ENCODE assay signal across 8 cellular contexts in the genomic region with DNA sequence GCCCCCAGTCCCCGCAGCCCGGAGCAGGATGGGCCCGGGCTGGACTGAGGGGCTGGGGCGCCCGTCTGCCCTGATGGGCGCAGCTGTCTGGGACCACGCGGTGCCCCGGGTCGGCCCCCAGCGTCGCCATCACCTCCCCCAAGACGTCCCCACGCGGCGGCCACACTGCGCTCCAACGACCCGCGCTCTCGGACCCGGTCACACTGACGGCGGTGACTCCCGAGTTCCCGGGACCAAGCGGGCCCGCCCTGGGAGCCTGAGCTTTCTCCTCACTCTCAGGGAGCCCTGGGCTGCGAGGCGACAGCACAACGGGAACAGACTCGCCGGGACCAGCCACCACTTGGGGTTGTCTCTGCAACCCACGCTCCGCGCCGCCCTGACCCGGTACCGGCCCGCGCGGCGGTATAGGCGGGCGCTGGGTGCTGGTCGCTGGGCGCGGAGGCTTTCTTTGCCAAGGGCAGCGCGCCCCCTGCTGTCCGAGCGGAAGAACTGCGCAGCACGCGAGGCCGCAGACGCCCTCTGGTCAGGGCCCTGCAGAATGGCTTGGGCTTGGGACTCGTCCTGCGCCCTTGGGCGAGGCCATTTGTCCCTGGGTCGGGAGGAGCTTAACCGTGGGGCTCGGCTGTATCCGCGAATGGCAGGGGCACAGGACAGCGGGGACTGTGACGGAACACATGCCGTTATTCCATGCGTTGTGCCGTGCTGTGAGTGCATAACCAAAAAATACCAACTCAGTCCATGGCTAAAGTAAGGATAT. TPM values are rescaled to one million over a fixed set of nuclear protein-coding genes. Genes with fewer than 3 reads are reported as not detected.
A peak's percentile ranks its signal among the peaks of the same experiment; 100 is the strongest.
DNase-seq lines count a peak whose midpoint lies in the region; ATAC-seq and TF ChIP-seq lines count a peak whose summit lies in the region.

No MANE protein-coding gene starts in this region.

- no peaks in the 10 kb centered on the region for H3K36me3 Mint-ChIP-seq in activated naive CD8-positive, alpha-beta T cell treated with anti-CD3 and anti-CD28 coated beads, Interleukin-2, amount 50 U/mL, for 24 hours (ENCODE audit: low read depth)

- H2BK120ac ChIP-seq in trophoblast cell (ENCODE audit: insufficient read depth, low read length, poor library complexity): no peak overlapping the region

- H3K9me3 Mint-ChIP-seq in activated naive CD8-positive, alpha-beta T cell treated with anti-CD3 and anti-CD28 coated beads, Interleukin-2, amount 50 U/mL, for 24 hours: no peaks in the 10 kb centered on the region

- no peak overlapping the region for H4K8ac ChIP-seq in trophoblast cell (ENCODE audit: low read depth, low read length)

- H3K4me3 ChIP-seq in GM23248 (peak overlapping the region; percentile 78), Loucy (ENCODE audit: low read length, poor library complexity, severe bottlenecking) (peak overlapping the region; percentile 60), heart left ventricle (peak overlapping the region; percentile 24 to 67 (median 59)), trophoblast cell (ENCODE audit: low read depth, low read length) (peak overlapping the region; percentile 68), tibial artery (peak overlapping the region; percentile 52 to 68)

- H3K9me2 ChIP-seq in GM23248 (ENCODE audit: insufficient read depth) (no peaks in the 10 kb centered on the region), Loucy (replicated peaks; ENCODE audit: low read depth, low read length) (no peaks in the 10 kb centered on the region)

- 0 to 1% methylated on average over 49 to 60 of the region's 70 CpGs for WGBS in GM23248 (ENCODE audit: low coverage in 1 of 2, low lambda C conversion rate in 2 of 2, missing lambda C conversion rate in 2 of 2), 2 experiments
- 1% methylated on average over 40 to 70 of the region's 70 CpGs for WGBS in heart left ventricle, 4 donors
- no CpG with 5 or more reads among the region's 70 CpGs for WGBS in trophoblast cell (ENCODE audit: extremely low coverage, insufficient coverage, insufficient read length)

- peaks cover 19% of the 10 kb centered on the region for H3K27me3 Mint-ChIP-seq in activated naive CD8-positive, alpha-beta T cell treated with anti-CD3 and anti-CD28 coated beads, Interleukin-2, amount 50 U/mL, for 24 hours

- ATAC-seq in activated naive CD8-positive, alpha-beta T cell treated with anti-CD3 and anti-CD28 coated beads, Interleukin-2, amount 50 U/mL, for 24 hours: peak; percentile 79
- ATAC-seq in heart left ventricle: peak; percentile 93 to 97 (median 96)

- H3K27ac ChIP-seq in GM23248 (no peak overlapping the region), heart left ventricle (peak overlapping the region in 7 of 12 donors; percentile 19 to 69 (median 41)), trophoblast cell (ENCODE audit: low read depth, low read length) (no peak overlapping the region), tibial artery (peak overlapping the region; percentile 11 to 45)

- no peaks in the 10 kb centered on the region for H3K79me1 ChIP-seq in trophoblast cell (ENCODE audit: low read length)

- intact Hi-C loops in heart left ventricle (cut with DNase I): loop anchor here (1.0 to 10.0 kb wide), 12 partner anchors 42 to 384 kb away; a partner anchor contains a TSS
- intact Hi-C loops in tibial artery (cut with DNase I; ENCODE audit: low total_unique reads): loop anchor here (2.0 to 10.0 kb wide), 2 partner anchors 100 to 304 kb away; no protein-coding TSS in a partner anchor

- H4K20me1 ChIP-seq in GM23248 (ENCODE audit: insufficient read depth) (no peaks in the 10 kb centered on the region), Loucy (ENCODE audit: insufficient read depth, low read length, poor library complexity, severe bottlenecking) (no peaks in the 10 kb centered on the region)

- H2AFZ ChIP-seq in GM23248 (peak overlapping the region; percentile 87), Loucy (ENCODE audit: low read length) (peak overlapping the region; percentile 75), trophoblast cell (ENCODE audit: insufficient read depth, low read length, poor library complexity) (peak overlapping the region; percentile 14)

- H3K4me2 ChIP-seq in GM23248 (ENCODE audit: unreplicated experiment) (peak overlapping the region; percentile 94), Loucy (ENCODE audit: low read depth, low read length, poor library complexity, severe bottlenecking) (peak overlapping the region; percentile 65), trophoblast cell (ENCODE audit: low read length) (peak overlapping the region; percentile 98)

- no peak overlapping the region for H2AK5ac ChIP-seq in trophoblast cell (ENCODE audit: low read length)

- TF ChIP-seq POLR2A in heart left ventricle (IDR thresholded peaks at IDR 0.05): peak in 1 of 2 donors; percentile 29

- no peak overlapping the region for H3K23ac ChIP-seq in trophoblast cell (ENCODE audit: low read length)

- H3K4me1 ChIP-seq in GM23248 (ENCODE audit: insufficient read depth) (peaks cover 12% of the 10 kb centered on the region), Loucy (ENCODE audit: insufficient read depth, low read length, poor library complexity, severe bottlenecking) (no peaks in the 10 kb centered on the region), heart left ventricle (peaks cover 0 to 15% (median 6%) of the 10 kb centered on the region in 12 donors), trophoblast cell (ENCODE audit: control insufficient read depth in 1 of 2, insufficient read depth in 2 of 2, low read length in 2 of 2) (peaks cover 3 to 6% of the 10 kb centered on the region in 2 experiments), tibial artery (peaks cover 0 to 13% (median 10%) of the 10 kb centered on the region in 4 donors)

- H3F3A ChIP-seq in GM23248 (ENCODE audit: insufficient read depth) (peaks cover 16% of the 10 kb centered on the region), Loucy (ENCODE audit: low read depth) (no peaks in the 10 kb centered on the region)

- DNase-seq in ELR (ENCODE audit: low read depth): peak; percentile 81
- DNase-seq in GM23248: peak; percentile 87
- peak; percentile 82 for DNase-seq in SW480 (ENCODE audit: low spot score)
- peak; percentile 81 for DNase-seq in activated naive CD8-positive, alpha-beta T cell treated with anti-CD3 and anti-CD28 coated beads, Interleukin-2, amount 50 U/mL, for 24 hours
- DNase-seq in heart left ventricle: peak; percentile 82 to 93 (median 89)
- peak; percentile 78 to 93 for DNase-seq in trophoblast cell
- peak; percentile 79 to 88 for DNase-seq in tibial artery

- H4K12ac ChIP-seq in trophoblast cell (ENCODE audit: low read depth, low read length): no peak overlapping the region

- no peak overlapping the region for H3K4ac ChIP-seq in trophoblast cell (ENCODE audit: low read depth, low read length)

- TF ChIP-seq CTCF in Loucy (conservative IDR thresholded peaks at IDR 0.05; ENCODE audit: low read length): peak; percentile 80
- peak; percentile 98 to 99 (median 99) for TF ChIP-seq CTCF in heart left ventricle (IDR thresholded peaks at IDR 0.05)
- peak; percentile 96 to 98 for TF ChIP-seq CTCF in tibial artery (IDR thresholded peaks at IDR 0.05)

- no peak overlapping the region for H3K27ac Mint-ChIP-seq in activated naive CD8-positive, alpha-beta T cell treated with anti-CD3 and anti-CD28 coated beads, Interleukin-2, amount 50 U/mL, for 24 hours

- H3K9me3 ChIP-seq in GM23248 (ENCODE audit: low read depth): no peaks in the 10 kb centered on the region
- no peaks in the 10 kb centered on the region for H3K9me3 ChIP-seq in Loucy (ENCODE audit: insufficient read depth, low read depth, low read length)
- no peaks in the 10 kb centered on the region for H3K9me3 ChIP-seq in heart left ventricle
- no peaks in the 10 kb centered on the region for H3K9me3 ChIP-seq in trophoblast cell (ENCODE audit: insufficient read depth, low read depth, low read length)
- H3K9me3 ChIP-seq in tibial artery: no peaks in the 10 kb centered on the region

- H3K27me3 ChIP-seq in GM23248 (replicated peaks; ENCODE audit: insufficient read depth) (no peaks in the 10 kb centered on the region), Loucy (ENCODE audit: insufficient read depth, low read length, poor library complexity, severe bottlenecking) (no peaks in the 10 kb centered on the region), heart left ventricle (peaks cover 0 to 3% (median 0%) of the 10 kb centered on the region in 9 donors), trophoblast cell (ENCODE audit: insufficient read depth, low read length) (peaks cover 8% of the 10 kb centered on the region), tibial artery (no peaks in the 10 kb centered on the region)

- peak overlapping the region; percentile 85 for H3K9ac ChIP-seq in GM23248
- no peak overlapping the region for H3K9ac ChIP-seq in Loucy (ENCODE audit: low read depth, low read length, poor library complexity, severe bottlenecking)
- no peak overlapping the region for H3K9ac ChIP-seq in trophoblast cell (ENCODE audit: low read length)

- H3K4me1 Mint-ChIP-seq in activated naive CD8-positive, alpha-beta T cell treated with anti-CD3 and anti-CD28 coated beads, Interleukin-2, amount 50 U/mL, for 24 hours: peaks cover 11% of the 10 kb centered on the region

- peak overlapping the region; percentile 63 for H3K4me3 Mint-ChIP-seq in activated naive CD8-positive, alpha-beta T cell treated with anti-CD3 and anti-CD28 coated beads, Interleukin-2, amount 50 U/mL, for 24 hours

- no peaks in the 10 kb centered on the region for H3K79me2 ChIP-seq in GM23248 (ENCODE audit: insufficient read depth)
- no peaks in the 10 kb centered on the region for H3K79me2 ChIP-seq in Loucy (ENCODE audit: insufficient read depth, low read length)
- H3K79me2 ChIP-seq in trophoblast cell (ENCODE audit: control insufficient read depth, insufficient read depth, low read length, poor library complexity): no peaks in the 10 kb centered on the region

- H2BK5ac ChIP-seq in trophoblast cell (ENCODE audit: low read depth, low read length, poor library complexity): no peak overlapping the region

- in situ Hi-C loops in GM23248 (cut with MboI): no loop called here

- no peak overlapping the region for H4K91ac ChIP-seq in trophoblast cell (ENCODE audit: low read depth, low read length)

- H3K18ac ChIP-seq in trophoblast cell (ENCODE audit: low read length): no peak overlapping the region

- no peaks in the 10 kb centered on the region for H3K36me3 ChIP-seq in GM23248 (ENCODE audit: low read depth)
- H3K36me3 ChIP-seq in Loucy (ENCODE audit: insufficient read depth, low read length): no peaks in the 10 kb centered on the region
- no peaks in the 10 kb centered on the region for H3K36me3 ChIP-seq in heart left ventricle
- H3K36me3 ChIP-seq in trophoblast cell (ENCODE audit: control insufficient read depth in 1 of 2, insufficient read depth in 2 of 2, low read length in 2 of 2): no peaks in the 10 kb centered on the region
- H3K36me3 ChIP-seq in tibial artery: no peaks in the 10 kb centered on the region

- no peak overlapping the region for H3K14ac ChIP-seq in trophoblast cell (ENCODE audit: low read length)

- no peak overlapping the region for H2BK12ac ChIP-seq in trophoblast cell (ENCODE audit: low read length)

RNA-seq across cellular contexts. Expression of a gene that starts 54.8 kb away (rescaled TPM):
- total RNA-seq in GM23248 (2014; rRNA removed; shearing (Covaris generic)): not detected in 2 replicates
- polyA plus RNA-seq in GM23248 (2016; fragmentation: Nextera tagmentation; extraction: Ambion mirVana): not detected in 2 replicates
- not detected for total RNA-seq in heart left ventricle
- not detected for polyA plus RNA-seq in heart left ventricle
- polyA plus RNA-seq in trophoblast cell (2013): not detected in 2 replicates

RNA-seq across cellular contexts. Expression of a gene that starts 57.5 kb away (rescaled TPM):
- total RNA-seq in GM23248 (2014; rRNA removed; shearing (Covaris generic)): 11.1 and 13.0 TPM in 2 replicates
- polyA plus RNA-seq in GM23248 (2016; fragmentation: Nextera tagmentation; extraction: Ambion mirVana): 8.0 and 8.1 TPM in 2 replicates
- total RNA-seq in heart left ventricle: 10 to 100 TPM; 18.1 to 73.0 (median 44.3) TPM
- polyA plus RNA-seq in heart left ventricle: 10 to 100 TPM; 19.9 to 34.9 TPM
- polyA plus RNA-seq in trophoblast cell (2013): 43.9 and 45.4 TPM in 2 replicates

Comparison
In these comparisons a context has a peak if more than half of its experiments do, and no peak if none do; other contexts are left out.
1. H2AFZ ChIP-seq: peak in every context shown above with its lines; median percentile 87 in GM23248; 75 in Loucy; 14 in trophoblast cell.
2. H3K27ac ChIP-seq: peak in heart left ventricle (7 of 12) and tibial artery (2 of 2); none in GM23248 (single experiment) and trophoblast cell (single experiment).
3. Peak in every context shown above with its lines, with median percentiles within 50 percentile points of each other: DNase-seq, H3K4me2 ChIP-seq, H3K4me3 ChIP-seq and CTCF ChIP-seq.